9 cellular contexts compared by ENCODE assay signal in the genomic region with DNA sequence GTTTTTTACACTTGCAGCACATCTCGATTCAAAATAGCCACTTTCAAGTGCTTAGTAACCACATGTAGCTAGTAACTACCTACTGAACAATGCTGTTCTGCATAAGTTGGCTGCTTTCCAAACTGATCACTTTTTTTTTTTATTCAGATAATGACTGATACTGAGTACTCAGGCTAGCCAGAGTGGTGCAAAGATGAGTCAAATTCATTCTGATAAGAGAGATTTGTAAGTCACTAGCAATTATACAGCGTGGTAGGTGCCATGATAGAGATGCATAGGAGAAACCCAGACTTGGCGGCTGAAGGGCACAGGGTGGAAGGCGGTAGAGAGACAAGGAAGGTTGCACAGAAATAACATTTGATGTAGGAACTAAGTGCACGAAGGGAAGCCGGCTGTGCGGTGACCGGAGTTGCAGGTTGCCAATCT. TPM values are rescaled to one million over a fixed set of nuclear protein-coding genes. Genes with fewer than 3 reads are reported as not detected.
DNase-seq lines count a peak whose midpoint lies in the region; ATAC-seq, FAIRE-seq and TF ChIP-seq lines count a peak whose summit lies in the region.
"Had no signal": no experiment of that assay in that cellular context is flagged by ENCODE, and none has a peak within 500 bp of the region (broad histone marks: within the 10 kb centered on the region; RNA-seq: fewer than 3 reads in every experiment).

No MANE protein-coding gene starts in this region.

- intact Hi-C loops in stomach (cut with DNase I; ENCODE audit: low total_unique reads): no loop called here

- TF ChIP-seq EP300 in stomach (IDR thresholded peaks at IDR 0.05): no peak

- H3K4me1 ChIP-seq in CD4-positive, CD25-positive, alpha-beta regulatory T cell (ENCODE audit: control insufficient read depth, insufficient read depth, low read length, poor library complexity, severe bottlenecking): peaks cover 19% of the 10 kb centered on the region
- H3K4me1 ChIP-seq in iPS-20b (ENCODE audit: insufficient read depth, low read length) (peaks cover 19% of the 10 kb centered on the region), stomach (peaks cover 10 to 27% (median 20%) of the 10 kb centered on the region in 4 donors)

- H3K27me3 Mint-ChIP-seq in CD4-positive, CD25-positive, alpha-beta regulatory T cell: no peaks in the 10 kb centered on the region
- H3K27me3 Mint-ChIP-seq in activated T-helper 17 cell treated with anti-CD3 and anti-CD28 coated beads, Interleukin-2, amount 50 U/mL, for 72 hours: no peaks in the 10 kb centered on the region

- TF ChIP-seq CTCF in stomach (IDR thresholded peaks at IDR 0.05): no peak
- no peak for TF ChIP-seq CTCF in D721Med (IDR thresholded peaks at IDR 0.05; ENCODE audit: insufficient read depth, missing control alignments)

- H3K9me3 ChIP-seq in CD4-positive, CD25-positive, alpha-beta regulatory T cell (ENCODE audit: control insufficient read depth in 2 of 2, low read length in 2 of 2): no peaks in the 10 kb centered on the region
- no peaks in the 10 kb centered on the region for H3K9me3 ChIP-seq in iPS-20b (ENCODE audit: insufficient read depth, low read depth, low read length)
- peaks cover 0 to 8% (median 3%) of the 10 kb centered on the region in 4 donors for H3K9me3 ChIP-seq in stomach

- peaks cover 0 to 48% (median 22%) of the 10 kb centered on the region in 4 donors for H3K4me1 Mint-ChIP-seq in CD4-positive, CD25-positive, alpha-beta regulatory T cell
- peaks cover 17% of the 10 kb centered on the region for H3K4me1 Mint-ChIP-seq in activated T-helper 17 cell treated with anti-CD3 and anti-CD28 coated beads, Interleukin-2, amount 50 U/mL, for 72 hours

- H3K36me3 ChIP-seq in CD4-positive, CD25-positive, alpha-beta regulatory T cell (ENCODE audit: control insufficient read depth, insufficient read depth, low read length): peaks cover 6% of the 10 kb centered on the region
- H3K36me3 ChIP-seq in iPS-20b (ENCODE audit: insufficient read depth, low read depth, low read length) (peaks cover 23% of the 10 kb centered on the region), stomach (peaks cover 0 to 9% (median 4%) of the 10 kb centered on the region in 4 donors)

- H3K9ac ChIP-seq in iPS-20b (ENCODE audit: low read depth, low read length): peak overlapping the region; percentile 93; the same call in 1 of the 2 replicates

- H3K4me3 ChIP-seq in CD4-positive, CD25-positive, alpha-beta regulatory T cell (ENCODE audit: low read depth, low read length): peak overlapping the region; percentile 97
- H3K4me3 ChIP-seq in iPS-20b (ENCODE audit: low read length): peak overlapping the region; percentile 99
- H3K4me3 ChIP-seq in stomach: peak overlapping the region; percentile 59 to 81 (median 65)

- peak overlapping the region; percentile 95 to 99 (median 98) for H3K4me3 Mint-ChIP-seq in CD4-positive, CD25-positive, alpha-beta regulatory T cell
- H3K4me3 Mint-ChIP-seq in activated T-helper 17 cell treated with anti-CD3 and anti-CD28 coated beads, Interleukin-2, amount 50 U/mL, for 72 hours: peak overlapping the region; percentile 94

- H3K27ac ChIP-seq in CD4-positive, CD25-positive, alpha-beta regulatory T cell (ENCODE audit: insufficient read depth, low read length, poor library complexity, severe bottlenecking): peak overlapping the region; percentile 86
- peak overlapping the region; percentile 25 for H3K27ac ChIP-seq in iPS-20b (ENCODE audit: low read length)
- peak overlapping the region; percentile 28 to 88 (median 84) for H3K27ac ChIP-seq in stomach

- H3K27ac Mint-ChIP-seq in CD4-positive, CD25-positive, alpha-beta regulatory T cell: peak overlapping the region; percentile 97 to 98 (median 97)
- H3K27ac Mint-ChIP-seq in activated T-helper 17 cell treated with anti-CD3 and anti-CD28 coated beads, Interleukin-2, amount 50 U/mL, for 72 hours: peak overlapping the region; percentile 98

- no peaks in the 10 kb centered on the region for H3K9me3 Mint-ChIP-seq in CD4-positive, CD25-positive, alpha-beta regulatory T cell
- no peaks in the 10 kb centered on the region for H3K9me3 Mint-ChIP-seq in activated T-helper 17 cell treated with anti-CD3 and anti-CD28 coated beads, Interleukin-2, amount 50 U/mL, for 72 hours

- H3K27me3 ChIP-seq in CD4-positive, CD25-positive, alpha-beta regulatory T cell (ENCODE audit: control insufficient read depth, insufficient read depth, low read length): no peaks in the 10 kb centered on the region
- no peaks in the 10 kb centered on the region for H3K27me3 ChIP-seq in iPS-20b (ENCODE audit: insufficient read depth, low read length)
- H3K27me3 ChIP-seq in stomach: no peaks in the 10 kb centered on the region

- ATAC-seq in CD4-positive, CD25-positive, alpha-beta regulatory T cell (ENCODE audit: low read depth in 2 of 2): peak; percentile 25 to 34
- ATAC-seq in HG02884 (IDR thresholded peaks at IDR 0.05; ENCODE audit: unreplicated experiment) (peak; percentile 18), HG02571 (IDR thresholded peaks at IDR 0.05; ENCODE audit: unreplicated experiment) (no peak)
- peak; percentile 75 for ATAC-seq in activated T-helper 17 cell treated with anti-CD3 and anti-CD28 coated beads, Interleukin-2, amount 50 U/mL, for 72 hours (replicated peaks)

- peak in 1 of 3 donors; percentile 53 for DNase-seq in CD4-positive, CD25-positive, alpha-beta regulatory T cell
- DNase-seq in stomach (no peak), DMS 273 treated with DMSO at 0.1 percent for 48 hours (lab: John Stamatoyannopoulos, UW) (no peak), D721Med (ENCODE audit: insufficient read length, low spot score) (no peak)

- H3K36me3 Mint-ChIP-seq in CD4-positive, CD25-positive, alpha-beta regulatory T cell: peaks cover 13% of the 10 kb centered on the region
- H3K36me3 Mint-ChIP-seq in activated T-helper 17 cell treated with anti-CD3 and anti-CD28 coated beads, Interleukin-2, amount 50 U/mL, for 72 hours (ENCODE audit: low read depth): peaks cover 33% of the 10 kb centered on the region

- no peak for TF ChIP-seq POLR2A in stomach (IDR thresholded peaks at IDR 0.05)

- WGBS in stomach, 5 donors: 0 to 39% (median 1%) methylated on average over 8 of the region's 8 CpGs

- FAIRE-seq in D721Med (lab: Jason Lieb, UNC): no peak

RNA-seq across cellular contexts. Expression of a gene that starts 0.4 kb away (rescaled TPM):
- 64.0 TPM for total RNA-seq in CD4-positive, CD25-positive, alpha-beta regulatory T cell
- polyA plus RNA-seq in CD4-positive, CD25-positive, alpha-beta regulatory T cell: 10 to 100 TPM; 75.9 to 91.3 (median 81.6) TPM
- 10 to 100 TPM; 39.1 to 64.3 TPM for total RNA-seq in activated T-helper 17 cell treated with anti-CD3 and anti-CD28 coated beads, Interleukin-2, amount 50 U/mL, for 72 hours
- 10 to 100 TPM; 24.6 to 77.6 (median 55.4) TPM for total RNA-seq in stomach
- polyA plus RNA-seq in stomach: 100 to 1,000 TPM in 1 of 3 donors, 10 to 100 TPM in 2; 71.5 to 130 (median 73.3) TPM

RNA-seq across cellular contexts. Expression of a gene that starts 44.4 kb away (rescaled TPM):
- not detected for total RNA-seq in CD4-positive, CD25-positive, alpha-beta regulatory T cell
- not detected for polyA plus RNA-seq in CD4-positive, CD25-positive, alpha-beta regulatory T cell
- under 1 TPM in 1 of 2 donors, not detected in 1; 0.22 TPM for total RNA-seq in activated T-helper 17 cell treated with anti-CD3 and anti-CD28 coated beads, Interleukin-2, amount 50 U/mL, for 72 hours
- not detected for total RNA-seq in stomach
- not detected for polyA plus RNA-seq in stomach
- total RNA-seq: RPMI7951 had no signal

Comparison
In these comparisons a context has a peak if more than half of its experiments do, and no peak if none do; other contexts are left out.
1. H3K27ac ChIP-seq: peak in every context shown above with its lines; median percentile 86 in CD4-positive, CD25-positive, alpha-beta regulatory T cell; 84 in stomach; 25 in iPS-20b.